In the genomic region with DNA sequence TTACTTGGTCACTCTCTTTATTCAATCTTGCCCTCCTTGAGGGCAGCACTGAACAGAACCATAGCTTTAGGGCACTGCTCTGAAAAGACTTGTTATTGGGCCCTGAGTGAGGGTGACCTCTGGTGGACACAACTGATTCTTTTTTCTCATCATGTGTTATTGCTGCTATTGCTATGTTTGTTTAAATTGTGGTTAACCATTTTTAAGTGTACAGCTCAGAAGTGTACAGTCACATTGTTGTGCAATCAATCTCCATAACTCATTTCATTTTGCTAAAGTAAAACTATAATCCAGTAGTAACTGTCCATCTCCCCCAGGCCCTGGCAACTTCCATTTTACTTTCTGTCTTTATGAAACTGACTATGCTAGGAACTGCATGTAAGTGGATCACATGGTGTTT, we compare ENCODE assay signal across 9 cellular contexts.
DNase-seq lines count a peak whose midpoint lies in the region; ATAC-seq and TF ChIP-seq lines count a peak whose summit lies in the region.
"Had no signal": no experiment of that assay in that cellular context is flagged by ENCODE, and none has a peak within 500 bp of the region (broad histone marks: within the 10 kb centered on the region; RNA-seq: fewer than 3 reads in every experiment).

No MANE protein-coding gene starts in this region.

- H3K4me3 ChIP-seq in right cardiac atrium (ENCODE audit: low read length), result no peak overlapping the region
- H3K4me3 ChIP-seq in spleen, result no peak overlapping the region
- H3K4me3 ChIP-seq: SK-N-MC had no signal

- in situ Hi-C loops in ACHN (cut with HindIII; ENCODE audit: low pct_ligation_motif_present, low pct_unique_long_range_greater_than_20kb, low sequenced_read_pairs), result no loop called here

- intact Hi-C loops in activated CD8-positive, alpha-beta T cell treated with anti-CD3 and anti-CD28 coated beads for 36 hours (cut with micrococcal nuclease), result no loop called here
- intact Hi-C loops in right cardiac atrium (cut with DNase I) (loop anchor here in 2 of 4 donors (5.0 to 10.0 kb wide), 3 partner anchors 107 to 302 kb away; no protein-coding TSS in a partner anchor), spleen (cut with DNase I; ENCODE audit: low total_unique reads) (no loop called here)
- intact Hi-C loops in CD4-positive, alpha-beta T cell (cut with DNase I, micrococcal nuclease), result no loop called here

- no peaks in the 10 kb centered on the region for H3K9me3 Mint-ChIP-seq in activated CD8-positive, alpha-beta T cell treated with anti-CD3 and anti-CD28 coated beads for 36 hours
- no peaks in the 10 kb centered on the region for H3K9me3 Mint-ChIP-seq in CD4-positive, alpha-beta T cell

- no peaks in the 10 kb centered on the region for H3K4me1 Mint-ChIP-seq in activated CD8-positive, alpha-beta T cell treated with anti-CD3 and anti-CD28 coated beads for 36 hours (ENCODE audit: low read depth)
- H3K4me1 Mint-ChIP-seq in CD4-positive, alpha-beta T cell (ENCODE audit: low read depth), result no peaks in the 10 kb centered on the region

- peak; percentile 36 for DNase-seq in ACHN
- DNase-seq in HEK293T (ENCODE audit: extremely low spot score), result peak; percentile 38
- DNase-seq in activated CD8-positive, alpha-beta T cell treated with anti-CD3 and anti-CD28 coated beads for 36 hours, result peak; percentile 28
- no peak for DNase-seq in right cardiac atrium
- no peak for DNase-seq in spleen
- no peak for DNase-seq in CD4-positive, alpha-beta T cell

- no peaks in the 10 kb centered on the region for H3K27me3 ChIP-seq in right cardiac atrium (ENCODE audit: control insufficient read depth, insufficient read depth)
- no peaks in the 10 kb centered on the region for H3K27me3 ChIP-seq in spleen (replicated peaks in 1 of 7)
- no peaks in the 10 kb centered on the region for H3K27me3 ChIP-seq in CD4-positive, alpha-beta T cell (ENCODE audit: control insufficient read depth, insufficient read depth, low read length)

- CTCF ChIA-PET in HEK293T (lab: Yijun Ruan, JAX), result interaction anchor here (0.5 to 2.9 kb wide), 10 partner anchors 14 to 303 kb away, joined by 3 to 19 read pairs (median 4); no protein-coding TSS in a partner anchor
- CTCF ChIA-PET in activated CD8-positive, alpha-beta T cell treated with anti-CD3 and anti-CD28 coated beads for 36 hours (lab: Charles Lee), result interaction anchor here (0.7 to 3.1 kb wide), 9 partner anchors 11 to 789 kb away, joined by 3 to 17 read pairs (median 4); no protein-coding TSS in a partner anchor
- CTCF ChIA-PET in CD4-positive, alpha-beta T cell (lab: Charles Lee), result no interaction called here

- no peak overlapping the region for H3K4me3 Mint-ChIP-seq in activated CD8-positive, alpha-beta T cell treated with anti-CD3 and anti-CD28 coated beads for 36 hours
- no peak overlapping the region for H3K4me3 Mint-ChIP-seq in CD4-positive, alpha-beta T cell

- no peaks in the 10 kb centered on the region for H3K36me3 ChIP-seq in spleen

- no peaks in the 10 kb centered on the region for H3K36me3 Mint-ChIP-seq in activated CD8-positive, alpha-beta T cell treated with anti-CD3 and anti-CD28 coated beads for 36 hours (ENCODE audit: low read depth)
- H3K36me3 Mint-ChIP-seq in CD4-positive, alpha-beta T cell (ENCODE audit: low read depth), result no peaks in the 10 kb centered on the region

- no peaks in the 10 kb centered on the region for H3K27me3 Mint-ChIP-seq in activated CD8-positive, alpha-beta T cell treated with anti-CD3 and anti-CD28 coated beads for 36 hours
- no peaks in the 10 kb centered on the region for H3K27me3 Mint-ChIP-seq in CD4-positive, alpha-beta T cell

- no peak for TF ChIP-seq POLR2A in spleen (IDR thresholded peaks at IDR 0.05)

- no peak for ATAC-seq in activated CD8-positive, alpha-beta T cell treated with anti-CD3 and anti-CD28 coated beads for 36 hours
- peak; percentile 82 to 84 for ATAC-seq in right cardiac atrium
- ATAC-seq in CD4-positive, alpha-beta T cell (ENCODE audit: poor library complexity), result no peak

- POLR2A ChIA-PET in HEK293T (lab: Yijun Ruan, JAX), result no interaction called here
- POLR2A ChIA-PET in activated CD8-positive, alpha-beta T cell treated with anti-CD3 and anti-CD28 coated beads for 36 hours (lab: Charles Lee), result no interaction called here
- POLR2A ChIA-PET in CD4-positive, alpha-beta T cell (lab: Charles Lee), result no interaction called here

- peak; percentile 75 for TF ChIP-seq CTCF in GM12872 (IDR thresholded peaks at IDR 0.05; ENCODE audit: insufficient read depth, low read depth, low read length)
- TF ChIP-seq CTCF in LNCAP (IDR thresholded peaks at IDR 0.05), result peak; percentile 79
- TF ChIP-seq CTCF in activated CD8-positive, alpha-beta T cell treated with anti-CD3 and anti-CD28 coated beads for 36 hours (IDR thresholded peaks at IDR 0.05), result peak; percentile 55
- peak in 8 of 11 experiments; percentile 17 to 60 (median 48) for TF ChIP-seq CTCF in spleen (IDR thresholded peaks at IDR 0.05 in 8 of 11, conservative IDR thresholded peaks at IDR 0.05 in 3 of 11)
- no peak for TF ChIP-seq CTCF in CD4-positive, alpha-beta T cell (IDR thresholded peaks at IDR 0.05)

- H3K9me3 ChIP-seq in right cardiac atrium (ENCODE audit: control insufficient read depth, low read length) (no peaks in the 10 kb centered on the region), spleen (no peaks in the 10 kb centered on the region)
- no peaks in the 10 kb centered on the region for H3K9me3 ChIP-seq in CD4-positive, alpha-beta T cell (ENCODE audit: control insufficient read depth, low read length)

- H3K27ac Mint-ChIP-seq in activated CD8-positive, alpha-beta T cell treated with anti-CD3 and anti-CD28 coated beads for 36 hours, result no peak overlapping the region
- no peak overlapping the region for H3K27ac Mint-ChIP-seq in CD4-positive, alpha-beta T cell

- H3K27ac ChIP-seq in right cardiac atrium (ENCODE audit: low read length), result no peak overlapping the region
- H3K27ac ChIP-seq in spleen, result no peak overlapping the region
- H3K27ac ChIP-seq in CD4-positive, alpha-beta T cell (ENCODE audit: low read depth, low read length), result no peak overlapping the region
- H3K27ac ChIP-seq: SK-N-MC had no signal

- H3K4me1 ChIP-seq in right cardiac atrium (ENCODE audit: control insufficient read depth, insufficient read depth, low read length) (no peaks in the 10 kb centered on the region), spleen (peaks cover 0 to 2% (median 0%) of the 10 kb centered on the region in 6 donors)

TF ChIP-seq in HEK293T, 16 proteins besides CTCF, POLR2A, EP300 and RAD21:
- TF ChIP-seq ELF4 (IDR thresholded peaks at IDR 0.05) (no peak), PKNOX1 (IDR thresholded peaks at IDR 0.05) (no peak), FOXA1 (IDR thresholded peaks at IDR 0.05) (no peak), LEF1 (IDR thresholded peaks at IDR 0.05; ENCODE audit: borderline replicate concordance) (no peak), NFRKB (IDR thresholded peaks at IDR 0.05) (no peak), HDGF (IDR thresholded peaks at IDR 0.05; ENCODE audit: borderline replicate concordance) (no peak), L3MBTL2 (conservative IDR thresholded peaks at IDR 0.05) (no peak), FOXK2 (IDR thresholded peaks at IDR 0.05) (no peak), ZNF384 (IDR thresholded peaks at IDR 0.05) (no peak), CTBP1 (IDR thresholded peaks at IDR 0.05; ENCODE audit: borderline replicate concordance) (no peak), FOXM1 (IDR thresholded peaks at IDR 0.05; ENCODE audit: borderline replicate concordance) (no peak), TARDBP (IDR thresholded peaks at IDR 0.05) (no peak), SP1 (IDR thresholded peaks at IDR 0.05) (no peak), BHLHE40 (IDR thresholded peaks at IDR 0.05; ENCODE audit: borderline replicate concordance) (no peak), SUZ12 (IDR thresholded peaks at IDR 0.05) (no peak), ARNT (IDR thresholded peaks at IDR 0.05) (no peak)
TF ChIP-seq in HEK293T: peak in this region for 0.

Comparison
In these comparisons a context has a peak if more than half of its experiments do, and no peak if none do; other contexts are left out.
1. DNase-seq: peak in ACHN (single experiment), HEK293T (single experiment) and activated CD8-positive, alpha-beta T cell treated with anti-CD3 and anti-CD28 coated beads for 36 hours (single experiment); none in right cardiac atrium (0 of 3), spleen (single experiment) and CD4-positive, alpha-beta T cell (0 of 10).
2. ATAC-seq: peak in right cardiac atrium (2 of 2); none in activated CD8-positive, alpha-beta T cell treated with anti-CD3 and anti-CD28 coated beads for 36 hours (single experiment) and CD4-positive, alpha-beta T cell (single experiment).